ENCODE assay signal across 23 cellular contexts in genomic region chr15:98146031-98146430, GRCh38.
DNase-seq lines count a peak whose midpoint lies in the region; ATAC-seq and TF ChIP-seq lines count a peak whose summit lies in the region.
"Had no signal": no experiment of that assay in that cellular context is flagged by ENCODE, and none has a peak within 500 bp of the region (broad histone marks: within the 10 kb centered on the region; RNA-seq: fewer than 3 reads in every experiment).

No MANE protein-coding gene starts in this region.

- CTCF ChIA-PET in PC-9 (lab: Charles Lee): no interaction called here

- peak overlapping the region; percentile 93 for H3K27ac ChIP-seq in SU-DHL-6 (ENCODE audit: low read depth, low read length)
- no peak overlapping the region for H3K27ac ChIP-seq in PC-9
- H3K27ac ChIP-seq: 22Rv1, A549 had no signal

- H3K4me2 ChIP-seq in SU-DHL-6 (ENCODE audit: low read depth, low read length, poor library complexity, severe bottlenecking) (peak overlapping the region; percentile 28), PC-9 (no peak overlapping the region)
- H3K4me2 ChIP-seq: A549 had no signal

- H3F3A ChIP-seq in SU-DHL-6 (ENCODE audit: insufficient read depth) (peaks cover 14% of the 10 kb centered on the region; the same call in 1 of the 2 replicates), PC-9 (ENCODE audit: insufficient read depth, low read depth) (no peaks in the 10 kb centered on the region)

- no peaks in the 10 kb centered on the region for H3K9me2 ChIP-seq in SU-DHL-6 (replicated peaks; ENCODE audit: insufficient read depth, low read length)
- H3K9me2 ChIP-seq in PC-9 (ENCODE audit: insufficient read depth): no peaks in the 10 kb centered on the region

- no TSS peak for BruUV-seq in PC-9 (replicated peaks; lab: Mats Ljungman, UMichigan)

- H3K27ac Mint-ChIP-seq in stimulated activated naive CD8-positive, alpha-beta T cell treated with anti-CD3 and anti-CD28 coated beads, Interleukin-15, amount 100 ng/mL, for 72 hours: no peak overlapping the region
- H3K27ac Mint-ChIP-seq: CD4-positive, CD25-positive, alpha-beta regulatory T cell; CD8-positive, alpha-beta memory T cell; HFFc6; IgD-negative memory B cell had no signal

- no peaks in the 10 kb centered on the region for H3K79me2 ChIP-seq in SU-DHL-6 (ENCODE audit: insufficient read depth, low read length)
- H3K79me2 ChIP-seq in PC-9 (ENCODE audit: low read depth): no peaks in the 10 kb centered on the region

- H3K27me3 Mint-ChIP-seq in stimulated activated naive CD8-positive, alpha-beta T cell treated with anti-CD3 and anti-CD28 coated beads, Interleukin-15, amount 100 ng/mL, for 72 hours: no peaks in the 10 kb centered on the region
- H3K27me3 Mint-ChIP-seq: CD4-positive, CD25-positive, alpha-beta regulatory T cell; CD8-positive, alpha-beta memory T cell had no signal

- H3K9ac ChIP-seq in SU-DHL-6 (ENCODE audit: low read length): 0 out of 2 replicates have a peak overlapping the region, but pooled peaks have one; percentile 21

- H3K9me3 Mint-ChIP-seq in stimulated activated naive CD8-positive, alpha-beta T cell treated with anti-CD3 and anti-CD28 coated beads, Interleukin-15, amount 100 ng/mL, for 72 hours: no peaks in the 10 kb centered on the region
- H3K9me3 Mint-ChIP-seq: HFFc6 had no signal

- H3K27me3 ChIP-seq in SU-DHL-6 (ENCODE audit: low read length) (no peaks in the 10 kb centered on the region), PC-9 (ENCODE audit: insufficient read depth, low read depth) (peaks cover 43% of the 10 kb centered on the region)

- TF ChIP-seq POLR2A in NB4 (IDR thresholded peaks at IDR 0.05; ENCODE audit: extremely low read depth, insufficient read length): no peak

- H3K4me3 ChIP-seq in NB4 (ENCODE audit: low read depth, low read length): no peak overlapping the region
- H3K4me3 ChIP-seq in SU-DHL-6 (ENCODE audit: insufficient read depth, low read length, poor library complexity, severe bottlenecking): no peak overlapping the region
- no peak overlapping the region for H3K4me3 ChIP-seq in PC-9
- H3K4me3 ChIP-seq: A549 had no signal

- H3K4me1 Mint-ChIP-seq in stimulated activated naive CD8-positive, alpha-beta T cell treated with anti-CD3 and anti-CD28 coated beads, Interleukin-15, amount 100 ng/mL, for 72 hours: no peaks in the 10 kb centered on the region
- H3K4me1 Mint-ChIP-seq: CD8-positive, alpha-beta memory T cell had no signal

- no peaks in the 10 kb centered on the region for H3K4me1 ChIP-seq in PC-9 (replicated peaks; ENCODE audit: insufficient read depth)
- H3K4me1 ChIP-seq: A549 had no signal

- intact Hi-C loops in PC-9 (cut with micrococcal nuclease; ENCODE audit: unreplicated experiment): no loop called here

- DNase-seq in NCI-H526 (lab: John Stamatoyannopoulos, UW) (peak; percentile 77 to 79), NCI-H526 treated with DMSO at 0.1 percent for 48 hours (lab: John Stamatoyannopoulos, UW) (no peak), NB4 (ENCODE audit: low read depth) (peak; percentile 52), PC-9 (no peak)
- DNase-seq in stimulated activated naive CD8-positive, alpha-beta T cell treated with anti-CD3 and anti-CD28 coated beads, Interleukin-15, amount 100 ng/mL, for 72 hours: no peak
- DNase-seq: AML-193; C1 segment of cervical spinal cord; CD4-positive, CD25-positive, alpha-beta regulatory T cell; CD8-positive, alpha-beta memory T cell; COR-L47; DMS 273 treated with DMSO at 0.1 percent for 48 hours; DMS53; GDM1; GOT3; H7; HFFc6 had no signal

- no peak for TF ChIP-seq CTCF in NB4 (IDR thresholded peaks at IDR 0.05; ENCODE audit: low read depth, low read length)
- no peak for TF ChIP-seq CTCF in SU-DHL-6 (IDR thresholded peaks at IDR 0.05; ENCODE audit: insufficient read depth, low read length, poor library complexity, severe bottlenecking)
- TF ChIP-seq CTCF in PC-9 (conservative IDR thresholded peaks at IDR 0.05): no peak

- H3K9me3 ChIP-seq in SU-DHL-6 (ENCODE audit: insufficient read depth, low read length): no peaks in the 10 kb centered on the region
- no peaks in the 10 kb centered on the region for H3K9me3 ChIP-seq in PC-9 (ENCODE audit: insufficient read depth, low read depth)
- H3K9me3 ChIP-seq: A549 had no signal

- no peak for ATAC-seq in stimulated activated naive CD8-positive, alpha-beta T cell treated with anti-CD3 and anti-CD28 coated beads, Interleukin-15, amount 100 ng/mL, for 72 hours
- no peak for ATAC-seq in HG03432 (IDR thresholded peaks at IDR 0.05; ENCODE audit: unreplicated experiment)
- ATAC-seq: A549, HCT116, HepG2 had no signal

- POLR2A ChIA-PET in PC-9 (lab: Charles Lee; ENCODE audit: unreplicated experiment): no interaction called here

- H3K4me3 Mint-ChIP-seq in stimulated activated naive CD8-positive, alpha-beta T cell treated with anti-CD3 and anti-CD28 coated beads, Interleukin-15, amount 100 ng/mL, for 72 hours: no peak overlapping the region
- H3K4me3 Mint-ChIP-seq: CD4-positive, CD25-positive, alpha-beta regulatory T cell; CD8-positive, alpha-beta memory T cell; HFFc6 had no signal

- no peak overlapping the region for H2AFZ ChIP-seq in SU-DHL-6 (ENCODE audit: low read depth, low read length, severe bottlenecking)
- no peak overlapping the region for H2AFZ ChIP-seq in PC-9

- H4K20me1 ChIP-seq in SU-DHL-6 (ENCODE audit: low read depth, low read length): no peaks in the 10 kb centered on the region
- H4K20me1 ChIP-seq in PC-9 (ENCODE audit: insufficient read depth): no peaks in the 10 kb centered on the region

- no peaks in the 10 kb centered on the region for H3K36me3 ChIP-seq in SU-DHL-6 (ENCODE audit: low read length)
- no peaks in the 10 kb centered on the region for H3K36me3 ChIP-seq in PC-9 (ENCODE audit: low read depth)

Comparison
In these comparisons a context has a peak if more than half of its experiments do, and no peak if none do; other contexts are left out.
1. DNase-seq: peak in NCI-H526 (2 of 2) and NB4 (single experiment); none in NCI-H526 treated with DMSO at 0.1 percent for 48 hours (single experiment), stimulated activated naive CD8-positive, alpha-beta T cell treated with anti-CD3 and anti-CD28 coated beads, Interleukin-15, amount 100 ng/mL, for 72 hours (0 of 2) and PC-9 (0 of 2).